ENCODE assay signal across 20 cellular contexts in the genomic region with DNA sequence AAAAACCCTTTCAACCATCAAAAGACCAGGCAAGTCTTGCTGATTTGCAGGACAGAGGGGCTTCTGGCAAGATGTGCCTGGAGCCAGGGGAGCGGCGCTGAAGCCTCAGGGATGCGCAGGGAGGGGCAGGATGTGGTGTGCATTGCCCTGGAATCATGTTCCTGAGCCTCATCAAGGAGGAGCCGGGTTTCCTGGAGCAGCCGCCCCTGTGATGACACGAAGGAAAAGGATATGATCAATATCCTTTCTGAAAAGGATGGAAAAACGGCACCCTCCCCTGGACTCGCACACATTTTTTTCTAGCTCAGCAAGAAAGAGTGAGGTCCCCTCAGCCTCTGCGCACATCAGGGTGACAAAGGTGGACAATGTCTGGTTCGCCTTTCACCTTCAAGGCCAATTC.
DNase-seq lines count a peak whose midpoint lies in the region; ATAC-seq, FAIRE-seq and TF ChIP-seq lines count a peak whose summit lies in the region.
"Had no signal": no experiment of that assay in that cellular context is flagged by ENCODE, and none has a peak within 500 bp of the region (broad histone marks: within the 10 kb centered on the region; RNA-seq: fewer than 3 reads in every experiment).

No MANE protein-coding gene starts in this region.

- DNase-seq in HTR-8/SVneo (ENCODE audit: insufficient read length, low spot score) (peak; percentile 27), right atrium auricular region (ENCODE audit: low spot score) (no peak), cerebellum (ENCODE audit: low spot score) (no peak)
- DNase-seq in effector CD8-positive, alpha-beta T cell (lab: John Stamatoyannopoulos, UW) = no peak
- DNase-seq: activated CD4-positive, alpha-beta memory T cell treated with anti-CD3 and anti-CD28 coated beads for 36 hours; activated naive CD4-positive, alpha-beta T cell treated with anti-CD3 and anti-CD28 coated beads for 36 hours; activated T-cell treated with anti-CD3 and anti-CD28 coated beads, Interleukin-2, amount 50 U/mL, for 24 hours; Calu3; cortex of kidney; midbrain; MM.1S; NCI-H187 treated with DMSO at 0.1 percent for 48 hours; NCI-H446; NK-92 treated with Interleukin-12 subunit alpha and Interleukin-12 subunit beta, amount 100 ng/mL, for 24 hours; WERI-Rb-1 had no signal

- ATAC-seq in GM21360 (IDR thresholded peaks at IDR 0.05; ENCODE audit: unreplicated experiment) = no peak
- no peak for ATAC-seq in GM18870 (IDR thresholded peaks at IDR 0.05; ENCODE audit: unreplicated experiment)

- H3K4me3 ChIP-seq in duodenal mucosa (ENCODE audit: low read depth in 1 of 2, low read length in 2 of 2) = no peak overlapping the region
- no peak overlapping the region for H3K4me3 ChIP-seq in right atrium auricular region
- H3K4me3 ChIP-seq in skeletal muscle tissue (ENCODE audit: low read length in 3 of 3) = no peak overlapping the region
- H3K4me3 ChIP-seq: ascending aorta had no signal

- no peaks in the 10 kb centered on the region for H3K9me3 ChIP-seq in duodenal mucosa (ENCODE audit: control insufficient read depth in 1 of 2, low read length in 2 of 2)
- H3K9me3 ChIP-seq in right atrium auricular region = peaks cover 0 to under 1% of the 10 kb centered on the region in 2 donors
- H3K9me3 ChIP-seq in skeletal muscle tissue (ENCODE audit: control insufficient read depth in 3 of 3, low read length in 3 of 3) = peaks cover 0 to 2% (median 0%) of the 10 kb centered on the region in 3 donors
- H3K9me3 ChIP-seq: ascending aorta had no signal

- H3K9ac ChIP-seq in duodenal mucosa (ENCODE audit: low read depth in 1 of 2, low read length in 2 of 2) (no peak overlapping the region), skeletal muscle tissue (ENCODE audit: low read depth in 1 of 3, low read length in 3 of 3) (no peak overlapping the region)

- no peak for TF ChIP-seq CTCF in right atrium auricular region (IDR thresholded peaks at IDR 0.05)

- no peak for FAIRE-seq in HTR-8/SVneo (lab: Jason Lieb, UNC)

- no peaks in the 10 kb centered on the region for H3K36me3 ChIP-seq in duodenal mucosa (ENCODE audit: control insufficient read depth in 1 of 2, insufficient read depth in 2 of 2, low read length in 2 of 2)
- H3K36me3 ChIP-seq in right atrium auricular region = no peaks in the 10 kb centered on the region
- H3K36me3 ChIP-seq in skeletal muscle tissue (ENCODE audit: control insufficient read depth in 3 of 3, insufficient read depth in 3 of 3, low read length in 3 of 3) = no peaks in the 10 kb centered on the region
- H3K36me3 ChIP-seq: ascending aorta, WERI-Rb-1 had no signal

- peak overlapping the region; percentile 42 for H3K27ac ChIP-seq in duodenal mucosa (ENCODE audit: low read depth, low read length)
- H3K27ac ChIP-seq in right atrium auricular region = peak overlapping the region; percentile 28 to 29
- peak overlapping the region; percentile 55 for H3K27ac ChIP-seq in skeletal muscle tissue (ENCODE audit: low read depth, low read length)
- H3K27ac ChIP-seq: WERI-Rb-1 had no signal

- H3K4me1 ChIP-seq in duodenal mucosa (ENCODE audit: control insufficient read depth in 1 of 2, insufficient read depth in 2 of 2, low read length in 2 of 2) (no peaks in the 10 kb centered on the region), right atrium auricular region (no peaks in the 10 kb centered on the region), skeletal muscle tissue (ENCODE audit: control insufficient read depth in 3 of 3, insufficient read depth in 3 of 3, low read length in 3 of 3) (no peaks in the 10 kb centered on the region)
- H3K4me1 ChIP-seq: ascending aorta had no signal

- H3K27me3 ChIP-seq in duodenal mucosa (ENCODE audit: control insufficient read depth in 1 of 2, insufficient read depth in 2 of 2, low read length in 2 of 2) (no peaks in the 10 kb centered on the region), right atrium auricular region (no peaks in the 10 kb centered on the region), skeletal muscle tissue (ENCODE audit: control insufficient read depth in 3 of 3, insufficient read depth in 3 of 3, low read length in 3 of 3) (no peaks in the 10 kb centered on the region)
- H3K27me3 ChIP-seq: ascending aorta had no signal
